In genomic region chr19:460877-461609, GRCh38 we compare ENCODE assay signal across 1 cellular context.
A peak's percentile ranks its signal among the peaks of the same experiment; 100 is the strongest.
TF ChIP-seq lines count a peak whose summit lies in the region.

Gene SHC2, minus strand, starts transcription at chr19:461033. Its CDS starts 37 bp downstream, at chr19:460996.

TF ChIP-seq in HepG2, 621 proteins besides CTCF, POLR2A, EP300 and RAD21 (continued from another document):
- TF ChIP-seq, protein P1, sequence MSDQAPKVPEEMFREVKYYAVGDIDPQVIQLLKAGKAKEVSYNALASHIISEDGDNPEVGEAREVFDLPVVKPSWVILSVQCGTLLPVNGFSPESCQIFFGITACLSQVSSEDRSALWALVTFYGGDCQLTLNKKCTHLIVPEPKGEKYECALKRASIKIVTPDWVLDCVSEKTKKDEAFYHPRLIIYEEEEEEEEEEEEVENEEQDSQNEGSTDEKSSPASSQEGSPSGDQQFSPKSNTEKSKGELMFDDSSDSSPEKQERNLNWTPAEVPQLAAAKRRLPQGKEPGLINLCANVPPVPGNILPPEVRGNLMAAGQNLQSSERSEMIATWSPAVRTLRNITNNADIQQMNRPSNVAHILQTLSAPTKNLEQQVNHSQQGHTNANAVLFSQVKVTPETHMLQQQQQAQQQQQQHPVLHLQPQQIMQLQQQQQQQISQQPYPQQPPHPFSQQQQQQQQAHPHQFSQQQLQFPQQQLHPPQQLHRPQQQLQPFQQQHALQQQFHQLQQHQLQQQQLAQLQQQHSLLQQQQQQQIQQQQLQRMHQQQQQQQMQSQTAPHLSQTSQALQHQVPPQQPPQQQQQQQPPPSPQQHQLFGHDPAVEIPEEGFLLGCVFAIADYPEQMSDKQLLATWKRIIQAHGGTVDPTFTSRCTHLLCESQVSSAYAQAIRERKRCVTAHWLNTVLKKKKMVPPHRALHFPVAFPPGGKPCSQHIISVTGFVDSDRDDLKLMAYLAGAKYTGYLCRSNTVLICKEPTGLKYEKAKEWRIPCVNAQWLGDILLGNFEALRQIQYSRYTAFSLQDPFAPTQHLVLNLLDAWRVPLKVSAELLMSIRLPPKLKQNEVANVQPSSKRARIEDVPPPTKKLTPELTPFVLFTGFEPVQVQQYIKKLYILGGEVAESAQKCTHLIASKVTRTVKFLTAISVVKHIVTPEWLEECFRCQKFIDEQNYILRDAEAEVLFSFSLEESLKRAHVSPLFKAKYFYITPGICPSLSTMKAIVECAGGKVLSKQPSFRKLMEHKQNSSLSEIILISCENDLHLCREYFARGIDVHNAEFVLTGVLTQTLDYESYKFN (CRISPR knock-in tag; conservative IDR thresholded peaks at IDR 0.05): no peak
- TF ChIP-seq ZNF777 (CRISPR knock-in tag; IDR thresholded peaks at IDR 0.05) (0 out of 2 replicates have a peak, but pooled peaks have one; percentile 25), ZNF101 (CRISPR knock-in tag; IDR thresholded peaks at IDR 0.05; ENCODE audit: borderline replicate concordance, low read depth) (no peak)
